10 cellular contexts compared by ENCODE assay signal in the genomic region with DNA sequence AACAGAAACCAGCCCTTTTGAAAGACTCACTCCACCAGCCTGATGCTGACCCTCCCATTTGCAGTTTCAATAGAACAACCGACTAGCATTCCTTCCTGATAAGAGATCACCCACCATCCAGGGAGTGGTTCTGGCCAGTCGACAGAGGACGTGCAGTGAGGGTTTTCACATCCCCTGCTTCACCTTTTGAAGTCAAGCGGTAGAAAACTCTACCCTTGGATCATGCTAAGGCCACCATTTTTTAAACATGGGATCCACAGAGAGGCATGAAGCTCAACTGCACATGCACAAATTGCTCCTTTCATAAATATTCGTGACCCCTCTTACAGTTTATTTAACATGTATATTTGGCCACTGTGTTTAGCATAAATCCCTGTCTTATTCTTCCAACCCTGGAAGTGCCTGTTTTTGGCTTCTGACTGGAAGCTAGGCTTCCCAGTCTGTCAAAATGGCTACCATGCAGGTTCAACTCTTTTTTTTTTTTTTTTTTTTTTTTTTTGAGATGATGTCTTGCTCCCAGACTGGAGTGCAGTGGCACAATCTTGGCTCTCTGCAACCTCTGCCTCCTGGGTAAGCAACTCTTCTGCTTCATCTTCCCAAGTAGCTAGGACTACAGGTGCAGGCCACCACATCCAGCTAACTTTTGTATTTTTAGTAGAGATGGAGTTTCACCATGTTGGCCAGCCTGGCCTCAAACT. TPM values are rescaled to one million over a fixed set of nuclear protein-coding genes. Genes with fewer than 3 reads are reported as not detected.
DNase-seq lines count a peak whose midpoint lies in the region; ATAC-seq and TF ChIP-seq lines count a peak whose summit lies in the region.
"Had no signal": no experiment of that assay in that cellular context is flagged by ENCODE, and none has a peak within 500 bp of the region (broad histone marks: within the 10 kb centered on the region; RNA-seq: fewer than 3 reads in every experiment).

No MANE protein-coding gene starts in this region.

- no peaks in the 10 kb centered on the region for H3K9me3 Mint-ChIP-seq in activated T-cell treated with anti-CD3 and anti-CD28 coated beads, Interleukin-2, amount 50 U/mL, for 4 hours
- no peaks in the 10 kb centered on the region for H3K9me3 Mint-ChIP-seq in stimulated activated memory B cell treated with anti-CD40 and anti-IgM and Interleukin-4, amounts not matched to agents 10 μg/mL and 1 μg/mL and 100 μg/mL, for 72 hours

- ATAC-seq in activated T-cell treated with anti-CD3 and anti-CD28 coated beads, Interleukin-2, amount 50 U/mL, for 4 hours, result no peak
- no peak for ATAC-seq in T-helper 17 cell
- ATAC-seq in stimulated activated memory B cell treated with anti-CD40 and anti-IgM and Interleukin-4, amounts not matched to agents 10 μg/mL and 1 μg/mL and 100 μg/mL, for 72 hours, result no peak
- ATAC-seq in GM21447 (IDR thresholded peaks at IDR 0.05; ENCODE audit: unreplicated experiment), result no peak
- ATAC-seq in HG03457 (IDR thresholded peaks at IDR 0.05; ENCODE audit: unreplicated experiment), result no peak

- H3K4me3 Mint-ChIP-seq in activated T-cell treated with anti-CD3 and anti-CD28 coated beads, Interleukin-2, amount 50 U/mL, for 4 hours, result peak overlapping the region; percentile 35
- H3K4me3 Mint-ChIP-seq in T-helper 17 cell, result no peak overlapping the region
- H3K4me3 Mint-ChIP-seq in stimulated activated memory B cell treated with anti-CD40 and anti-IgM and Interleukin-4, amounts not matched to agents 10 μg/mL and 1 μg/mL and 100 μg/mL, for 72 hours, result no peak overlapping the region

- peak overlapping the region; percentile 98 for H3K27ac Mint-ChIP-seq in T-helper 17 cell
- peak overlapping the region; percentile 93 for H3K27ac Mint-ChIP-seq in stimulated activated memory B cell treated with anti-CD40 and anti-IgM and Interleukin-4, amounts not matched to agents 10 μg/mL and 1 μg/mL and 100 μg/mL, for 72 hours

- no peak for TF ChIP-seq CTCF in fibroblast of the aortic adventitia (IDR thresholded peaks at IDR 0.05; ENCODE audit: insufficient read depth, low read length)

- H3K4me3 ChIP-seq in fibroblast of the aortic adventitia (ENCODE audit: low read depth, low read length), result peak overlapping the region; percentile 71

- no peaks in the 10 kb centered on the region for H3K9me3 ChIP-seq in T-helper 17 cell (ENCODE audit: control insufficient read depth, low read length, poor library complexity, severe bottlenecking)
- H3K9me3 ChIP-seq: BE2C had no signal

- H3K36me3 Mint-ChIP-seq in activated T-cell treated with anti-CD3 and anti-CD28 coated beads, Interleukin-2, amount 50 U/mL, for 4 hours (ENCODE audit: insufficient read depth), result peaks cover 13% of the 10 kb centered on the region
- H3K36me3 Mint-ChIP-seq in T-helper 17 cell (ENCODE audit: low read depth), result peaks cover 3% of the 10 kb centered on the region
- peaks cover 6% of the 10 kb centered on the region for H3K36me3 Mint-ChIP-seq in stimulated activated memory B cell treated with anti-CD40 and anti-IgM and Interleukin-4, amounts not matched to agents 10 μg/mL and 1 μg/mL and 100 μg/mL, for 72 hours

- peaks cover 17% of the 10 kb centered on the region for H3K4me1 Mint-ChIP-seq in activated T-cell treated with anti-CD3 and anti-CD28 coated beads, Interleukin-2, amount 50 U/mL, for 4 hours (ENCODE audit: low read depth)
- peaks cover 8% of the 10 kb centered on the region for H3K4me1 Mint-ChIP-seq in T-helper 17 cell
- H3K4me1 Mint-ChIP-seq in stimulated activated memory B cell treated with anti-CD40 and anti-IgM and Interleukin-4, amounts not matched to agents 10 μg/mL and 1 μg/mL and 100 μg/mL, for 72 hours, result peaks cover 5% of the 10 kb centered on the region

- H3K27me3 Mint-ChIP-seq in activated T-cell treated with anti-CD3 and anti-CD28 coated beads, Interleukin-2, amount 50 U/mL, for 4 hours (ENCODE audit: low read depth), result no peaks in the 10 kb centered on the region
- H3K27me3 Mint-ChIP-seq in T-helper 17 cell, result no peaks in the 10 kb centered on the region
- no peaks in the 10 kb centered on the region for H3K27me3 Mint-ChIP-seq in stimulated activated memory B cell treated with anti-CD40 and anti-IgM and Interleukin-4, amounts not matched to agents 10 μg/mL and 1 μg/mL and 100 μg/mL, for 72 hours

- no peak for DNase-seq in activated T-cell treated with anti-CD3 and anti-CD28 coated beads, Interleukin-2, amount 50 U/mL, for 4 hours
- no peak for DNase-seq in activated T-cell treated with anti-CD3 and anti-CD28 coated beads, Interleukin-2, amount 50 U/mL, for 48 hours
- no peak for DNase-seq in T-helper 17 cell
- DNase-seq in fibroblast of the aortic adventitia (ENCODE audit: low read depth), result no peak
- no peak for DNase-seq in kidney glomerular epithelial cell (lab: John Stamatoyannopoulos, UW)
- DNase-seq: activated effector memory CD4-positive, alpha-beta T cell treated with anti-CD3 and anti-CD28 coated beads, Interleukin-2, amount 50 U/mL, for 16 hours; BE2C had no signal

RNA-seq across cellular contexts. Expression of gene THUMPD3, which starts 1.0 kb away (rescaled TPM):
- 10 to 100 TPM; 69.0 to 77.4 (median 73.1) TPM for total RNA-seq in activated T-cell treated with anti-CD3 and anti-CD28 coated beads, Interleukin-2, amount 50 U/mL, for 4 hours
- total RNA-seq in T-helper 17 cell (10 to 100 TPM; 36.9 to 50.3 TPM), fibroblast of the aortic adventitia (ENCODE audit: low replicate concordance) (31.6 and 48.3 TPM in 2 replicates)

RNA-seq across cellular contexts. Expression of gene SETD5, which starts 35.6 kb away (rescaled TPM):
- total RNA-seq in activated T-cell treated with anti-CD3 and anti-CD28 coated beads, Interleukin-2, amount 50 U/mL, for 4 hours, result 10 to 100 TPM; 67.3 to 78.1 (median 71.8) TPM
- total RNA-seq in T-helper 17 cell (100 to 1,000 TPM; 103 to 105 TPM), fibroblast of the aortic adventitia (ENCODE audit: low replicate concordance) (62.1 and 80.2 TPM in 2 replicates)
